Comparison of ENCODE assay signal across 1 cellular context in the genomic region with DNA sequence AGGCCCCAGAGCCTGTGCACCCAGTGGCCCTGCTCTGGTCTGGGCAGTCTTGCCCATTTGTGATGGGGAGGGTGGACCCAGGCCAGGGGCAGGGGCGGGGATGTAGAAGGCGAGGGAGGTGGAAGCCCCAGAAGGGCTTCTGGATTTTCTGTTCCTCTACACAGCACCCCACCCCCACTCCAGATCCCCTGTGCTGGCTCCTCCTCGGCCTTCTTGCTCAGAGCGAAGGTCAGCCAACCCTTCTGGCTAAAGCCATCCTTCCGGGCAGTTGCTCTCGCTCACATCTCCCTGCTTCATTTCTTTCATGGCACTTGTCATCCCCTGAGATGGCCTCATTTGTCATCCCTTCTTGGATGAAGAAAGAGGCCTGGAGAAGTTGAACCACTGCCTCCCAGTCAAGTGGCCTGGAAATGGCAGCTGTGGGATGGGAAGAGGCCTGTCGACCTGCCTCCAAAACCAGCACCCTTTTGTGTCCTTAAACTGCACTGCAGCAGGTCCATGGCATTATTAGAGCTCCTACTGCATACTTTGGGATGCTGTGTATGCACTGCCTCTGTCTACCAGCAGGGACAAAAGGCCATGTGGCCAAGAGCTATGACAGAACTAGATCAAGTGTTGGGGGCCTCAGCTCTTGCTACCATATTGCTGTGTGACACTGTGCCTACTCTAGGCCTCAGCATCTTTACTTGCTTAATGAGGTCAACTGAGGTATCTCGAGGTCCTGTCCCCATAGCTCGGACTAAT.
TF ChIP-seq lines count a peak whose summit lies in the region.

No MANE protein-coding gene starts in this region.

TF ChIP-seq in A549, 52 proteins besides CTCF, POLR2A, EP300 and RAD21:
- TF ChIP-seq, protein P1, sequence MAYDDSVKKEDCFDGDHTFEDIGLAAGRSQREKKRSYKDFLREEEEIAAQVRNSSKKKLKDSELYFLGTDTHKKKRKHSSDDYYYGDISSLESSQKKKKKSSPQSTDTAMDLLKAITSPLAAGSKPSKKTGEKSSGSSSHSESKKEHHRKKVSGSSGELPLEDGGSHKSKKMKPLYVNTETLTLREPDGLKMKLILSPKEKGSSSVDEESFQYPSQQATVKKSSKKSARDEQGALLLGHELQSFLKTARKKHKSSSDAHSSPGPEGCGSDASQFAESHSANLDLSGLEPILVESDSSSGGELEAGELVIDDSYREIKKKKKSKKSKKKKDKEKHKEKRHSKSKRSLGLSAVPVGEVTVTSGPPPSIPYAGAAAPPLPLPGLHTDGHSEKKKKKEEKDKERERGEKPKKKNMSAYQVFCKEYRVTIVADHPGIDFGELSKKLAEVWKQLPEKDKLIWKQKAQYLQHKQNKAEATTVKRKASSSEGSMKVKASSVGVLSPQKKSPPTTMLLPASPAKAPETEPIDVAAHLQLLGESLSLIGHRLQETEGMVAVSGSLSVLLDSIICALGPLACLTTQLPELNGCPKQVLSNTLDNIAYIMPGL (CRISPR knock-in tag; IDR thresholded peaks at IDR 0.05; ENCODE audit: borderline replicate concordance): no peak
- TF ChIP-seq ZFP36 (IDR thresholded peaks at IDR 0.05; ENCODE audit: borderline replicate concordance, partially characterized antibody) (no peak), HEYL (CRISPR knock-in tag; IDR thresholded peaks at IDR 0.05) (no peak), FOSL2 (IDR thresholded peaks at IDR 0.05) (no peak), FOSL2 (CRISPR knock-in tag; IDR thresholded peaks at IDR 0.05) (no peak), KDM1A (IDR thresholded peaks at IDR 0.05; ENCODE audit: low read depth) (no peak), E2F6 (IDR thresholded peaks at IDR 0.05; ENCODE audit: borderline replicate concordance, low read depth) (no peak), JUNB (IDR thresholded peaks at IDR 0.05) (no peak), NPAS2 (CRISPR knock-in tag; IDR thresholded peaks at IDR 0.05; ENCODE audit: borderline replicate concordance) (no peak), JUN (IDR thresholded peaks at IDR 0.05) (no peak), NR3C1 (IDR thresholded peaks at IDR 0.05) (no peak), HOXB13 (CRISPR knock-in tag; IDR thresholded peaks at IDR 0.05; ENCODE audit: low read depth) (no peak), BHLHE40 (IDR thresholded peaks at IDR 0.05; ENCODE audit: low read depth, low read length) (no peak), ATOH8 (CRISPR knock-in tag; IDR thresholded peaks at IDR 0.05; ENCODE audit: low read depth) (no peak)
- TF ChIP-seq, protein P2, sequence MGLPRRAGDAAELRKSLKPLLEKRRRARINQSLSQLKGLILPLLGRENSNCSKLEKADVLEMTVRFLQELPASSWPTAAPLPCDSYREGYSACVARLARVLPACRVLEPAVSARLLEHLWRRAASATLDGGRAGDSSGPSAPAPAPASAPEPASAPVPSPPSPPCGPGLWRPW (IDR thresholded peaks at IDR 0.05): no peak
- TF ChIP-seq, protein P3, sequence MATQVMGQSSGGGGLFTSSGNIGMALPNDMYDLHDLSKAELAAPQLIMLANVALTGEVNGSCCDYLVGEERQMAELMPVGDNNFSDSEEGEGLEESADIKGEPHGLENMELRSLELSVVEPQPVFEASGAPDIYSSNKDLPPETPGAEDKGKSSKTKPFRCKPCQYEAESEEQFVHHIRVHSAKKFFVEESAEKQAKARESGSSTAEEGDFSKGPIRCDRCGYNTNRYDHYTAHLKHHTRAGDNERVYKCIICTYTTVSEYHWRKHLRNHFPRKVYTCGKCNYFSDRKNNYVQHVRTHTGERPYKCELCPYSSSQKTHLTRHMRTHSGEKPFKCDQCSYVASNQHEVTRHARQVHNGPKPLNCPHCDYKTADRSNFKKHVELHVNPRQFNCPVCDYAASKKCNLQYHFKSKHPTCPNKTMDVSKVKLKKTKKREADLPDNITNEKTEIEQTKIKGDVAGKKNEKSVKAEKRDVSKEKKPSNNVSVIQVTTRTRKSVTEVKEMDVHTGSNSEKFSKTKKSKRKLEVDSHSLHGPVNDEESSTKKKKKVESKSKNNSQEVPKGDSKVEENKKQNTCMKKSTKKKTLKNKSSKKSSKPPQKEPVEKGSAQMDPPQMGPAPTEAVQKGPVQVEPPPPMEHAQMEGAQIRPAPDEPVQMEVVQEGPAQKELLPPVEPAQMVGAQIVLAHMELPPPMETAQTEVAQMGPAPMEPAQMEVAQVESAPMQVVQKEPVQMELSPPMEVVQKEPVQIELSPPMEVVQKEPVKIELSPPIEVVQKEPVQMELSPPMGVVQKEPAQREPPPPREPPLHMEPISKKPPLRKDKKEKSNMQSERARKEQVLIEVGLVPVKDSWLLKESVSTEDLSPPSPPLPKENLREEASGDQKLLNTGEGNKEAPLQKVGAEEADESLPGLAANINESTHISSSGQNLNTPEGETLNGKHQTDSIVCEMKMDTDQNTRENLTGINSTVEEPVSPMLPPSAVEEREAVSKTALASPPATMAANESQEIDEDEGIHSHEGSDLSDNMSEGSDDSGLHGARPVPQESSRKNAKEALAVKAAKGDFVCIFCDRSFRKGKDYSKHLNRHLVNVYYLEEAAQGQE (IDR thresholded peaks at IDR 0.05): no peak
TF ChIP-seq in A549: peak in this region for 0.
